8 cellular contexts compared by ENCODE assay signal in genomic region chr1:62841587-62842169, GRCh38. TPM values are rescaled to one million over a fixed set of nuclear protein-coding genes. Genes with fewer than 3 reads are reported as not detected.
A peak's percentile ranks its signal among the peaks of the same experiment; 100 is the strongest.
DNase-seq lines count a peak whose midpoint lies in the region; ATAC-seq, FAIRE-seq and TF ChIP-seq lines count a peak whose summit lies in the region.

No MANE protein-coding gene starts in this region.

- H3K4me3 ChIP-seq in transverse colon = no peak overlapping the region

- BruUV-seq in MCF 10A (replicated peaks; lab: Mats Ljungman, UMichigan) = no TSS peak

- CTCF ChIA-PET in CD4-positive, alpha-beta T cell (lab: Charles Lee) = interaction anchor here (1.0 to 2.1 kb wide), 3 partner anchors 10 to 696 kb away, joined by 4 to 5 read pairs (median 4); no protein-coding TSS in a partner anchor
- CTCF ChIA-PET in MCF 10A (lab: Yijun Ruan, JAX) = interaction anchor here (0.6 to 3.9 kb wide), 29 partner anchors 9 to 1356 kb away, joined by 3 to 19 read pairs (median 3); no protein-coding TSS in a partner anchor

- in situ Hi-C loops in transverse colon (cut with MboI; ENCODE audit: low pct_ligation_motif_present in 1 of 4, low pct_unique_long_range_greater_than_20kb in 1 of 4, low sequenced_read_pairs in 3 of 4) = loop anchor here in 1 of 4 donors (25.0 kb wide), 1 partner anchor 696 kb away; no protein-coding TSS in a partner anchor

- no peak for TF ChIP-seq EP300 in transverse colon (IDR thresholded peaks at IDR 0.05; ENCODE audit: low read depth)

- no peak for TF ChIP-seq POLR2A in transverse colon (IDR thresholded peaks at IDR 0.05)

- H3K9me3 ChIP-seq in CD4-positive, alpha-beta T cell (ENCODE audit: control insufficient read depth, low read length) = no peaks in the 10 kb centered on the region
- H3K9me3 ChIP-seq in transverse colon = no peaks in the 10 kb centered on the region

- 0 to 2% methylated on average over 3 of the region's 3 CpGs for WGBS in transverse colon (ENCODE audit: low coverage in 1 of 2), 2 donors

- H3K4me1 ChIP-seq in transverse colon = no peaks in the 10 kb centered on the region

- H3K36me3 Mint-ChIP-seq in CD4-positive, alpha-beta T cell (ENCODE audit: low read depth) = peaks cover 21% of the 10 kb centered on the region
- no peaks in the 10 kb centered on the region for H3K36me3 Mint-ChIP-seq in MCF 10A (ENCODE audit: insufficient read depth, unreplicated experiment)

- peak; percentile 60 for ATAC-seq in CD4-positive, alpha-beta T cell (ENCODE audit: poor library complexity)

- no peaks in the 10 kb centered on the region for H3K36me3 ChIP-seq in transverse colon

- intact Hi-C loops in CD4-positive, alpha-beta T cell (cut with DNase I, micrococcal nuclease) = loop anchor here (1.0 to 5.0 kb wide), 4 partner anchors 600 to 1401 kb away; no protein-coding TSS in a partner anchor
- intact Hi-C loops in MCF 10A (cut with micrococcal nuclease) = loop anchor here (2.0 to 10.0 kb wide), 4 partner anchors 307 to 1401 kb away; no protein-coding TSS in a partner anchor
- intact Hi-C loops in transverse colon (cut with DNase I; ENCODE audit: low total_unique reads) = no loop called here

- DNase-seq in CD4-positive, alpha-beta T cell = no peak
- DNase-seq in GM18507 (ENCODE audit: extremely low spot score, insufficient read length, low read depth) = peak; percentile 18
- DNase-seq in HS-5 (ENCODE audit: low read depth) = peak; percentile 26
- DNase-seq in NCI-H82 (lab: John Stamatoyannopoulos, UW) = peak; percentile 81
- peak; percentile 69 for DNase-seq in MCF 10A (ENCODE audit: unreplicated experiment)
- peak; percentile 69 for DNase-seq in kidney glomerular epithelial cell (lab: John Stamatoyannopoulos, UW)
- no peak for DNase-seq in transverse colon
- DNase-seq in activated T-cell treated with anti-CD3 and anti-CD28 coated beads, Interleukin-2, amount 50 U/mL, for 1 hour = no peak

- FAIRE-seq in GM18507 (lab: Jason Lieb, UNC) = peak; percentile 91

- no peak overlapping the region for H3K27ac ChIP-seq in CD4-positive, alpha-beta T cell (ENCODE audit: low read depth, low read length)
- H3K27ac ChIP-seq in transverse colon = no peak overlapping the region

- H3K27me3 ChIP-seq in CD4-positive, alpha-beta T cell (ENCODE audit: control insufficient read depth, insufficient read depth, low read length) = no peaks in the 10 kb centered on the region
- no peaks in the 10 kb centered on the region for H3K27me3 ChIP-seq in transverse colon

- no peak overlapping the region for H3K4me3 Mint-ChIP-seq in CD4-positive, alpha-beta T cell
- H3K4me3 Mint-ChIP-seq in MCF 10A (ENCODE audit: unreplicated experiment) = no peak overlapping the region

- POLR2A ChIA-PET in CD4-positive, alpha-beta T cell (lab: Charles Lee) = no interaction called here
- POLR2A ChIA-PET in MCF 10A (lab: Yijun Ruan, JAX) = interaction anchor here (0.6 to 1.0 kb wide), 3 partner anchors 14 to 595 kb away, joined by 3 to 4 read pairs (median 4); no protein-coding TSS in a partner anchor

- no peaks in the 10 kb centered on the region for H3K27me3 Mint-ChIP-seq in CD4-positive, alpha-beta T cell
- no peaks in the 10 kb centered on the region for H3K27me3 Mint-ChIP-seq in MCF 10A (ENCODE audit: insufficient read depth, unreplicated experiment)

- no peaks in the 10 kb centered on the region for H3K4me1 Mint-ChIP-seq in CD4-positive, alpha-beta T cell (ENCODE audit: low read depth)
- H3K4me1 Mint-ChIP-seq in MCF 10A (ENCODE audit: insufficient read depth, unreplicated experiment) = no peaks in the 10 kb centered on the region

- no peak overlapping the region for H3K27ac Mint-ChIP-seq in CD4-positive, alpha-beta T cell
- no peak overlapping the region for H3K27ac Mint-ChIP-seq in MCF 10A (ENCODE audit: low read depth, unreplicated experiment)

- TF ChIP-seq CTCF in CD4-positive, alpha-beta T cell (IDR thresholded peaks at IDR 0.05) = peak; percentile 90
- peak; percentile 47 for TF ChIP-seq CTCF in MCF 10A (IDR thresholded peaks at IDR 0.05; ENCODE audit: unreplicated experiment)
- peak; percentile 55 to 74 (median 68) for TF ChIP-seq CTCF in transverse colon (IDR thresholded peaks at IDR 0.05)

- no peaks in the 10 kb centered on the region for H3K9me3 Mint-ChIP-seq in CD4-positive, alpha-beta T cell
- no peaks in the 10 kb centered on the region for H3K9me3 Mint-ChIP-seq in MCF 10A (ENCODE audit: unreplicated experiment)

RNA-seq across cellular contexts. Expression of gene ATG4C, which starts 57.7 kb away (rescaled TPM):
- total RNA-seq in CD4-positive, alpha-beta T cell = 1 to 10 TPM; 4.2 to 4.6 TPM
- total RNA-seq in MCF 10A (2022) (6.3 and 6.5 TPM in 2 replicates), transverse colon (10 to 100 TPM in 1 of 4 donors, 1 to 10 TPM in 1, under 1 TPM in 1, not detected in 1; 0.60 to 10.6 (median 5.5) TPM)

Comparison
In these comparisons a context has a peak if more than half of its experiments do, and no peak if none do; other contexts are left out.
1. DNase-seq: peak in GM18507 (single experiment), HS-5 (single experiment), NCI-H82 (single experiment), MCF 10A (single experiment) and kidney glomerular epithelial cell (single experiment); none in CD4-positive, alpha-beta T cell (0 of 10), transverse colon (single experiment) and activated T-cell treated with anti-CD3 and anti-CD28 coated beads, Interleukin-2, amount 50 U/mL, for 1 hour (single experiment).
2. Peak in every context shown above with its lines, with median percentiles within 50 percentile points of each other: CTCF ChIP-seq.